29 cellular contexts compared by ENCODE assay signal in the genomic region with DNA sequence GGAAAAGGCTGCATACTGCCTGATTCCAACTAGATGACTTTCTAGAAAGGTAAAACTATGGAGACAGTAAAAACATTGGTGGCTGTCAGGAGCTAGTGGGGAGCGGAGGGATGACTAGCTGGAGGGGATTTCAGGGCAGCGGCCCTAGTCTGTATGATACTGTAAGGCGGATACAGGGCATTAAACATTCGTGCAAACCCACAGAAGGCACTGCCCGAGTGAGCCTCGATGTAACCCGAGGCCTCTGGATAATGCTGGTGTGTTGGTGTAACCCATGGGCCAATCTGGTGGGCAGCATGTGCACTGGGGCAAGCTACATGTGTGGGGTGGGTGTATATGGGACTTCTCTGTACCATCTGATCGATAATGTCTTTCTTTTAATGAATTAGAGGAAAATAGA. TPM values are rescaled to one million over a fixed set of nuclear protein-coding genes. Genes with fewer than 3 reads are reported as not detected.
"Had no signal": no experiment of that assay in that cellular context is flagged by ENCODE, and none has a peak within 500 bp of the region (broad histone marks: within the 10 kb centered on the region; RNA-seq: fewer than 3 reads in every experiment).

No MANE protein-coding gene starts in this region.

- H3K27me3 ChIP-seq: MG63 had no signal

- H3K36me3 ChIP-seq: brain microvascular endothelial cell, cardiac muscle cell, MG63, SJCRH30, WERI-Rb-1 had no signal

- H3K9me3 ChIP-seq: MG63, SJCRH30, SK-N-SH had no signal

- H3K4me3 ChIP-seq: cardiac muscle cell, MG63, SJCRH30 had no signal

- H3K4me2 ChIP-seq: SK-N-SH had no signal

- H3K9ac ChIP-seq: SK-N-SH had no signal

- H3K27ac ChIP-seq: brain microvascular endothelial cell, cardiac muscle cell, SJCRH30, WERI-Rb-1 had no signal

- H3K9me3 Mint-ChIP-seq: activated CD8-positive, alpha-beta T cell treated with anti-CD3 and anti-CD28 coated beads for 36 hours; activated naive CD8-positive, alpha-beta T cell treated with anti-CD3 and anti-CD28 coated beads for 36 hours had no signal

- H3K36me3 Mint-ChIP-seq: activated naive CD8-positive, alpha-beta T cell treated with anti-CD3 and anti-CD28 coated beads for 36 hours had no signal

- DNase-seq: activated CD4-positive, alpha-beta T cell treated with anti-CD3 and anti-CD28 coated beads for 36 hours; activated CD4-positive, alpha-beta T cell treated with anti-CD3 and anti-CD28 coated beads, Interleukin-2, amount 50 U/mL, for 1 hour; activated CD8-positive, alpha-beta memory T cell treated with anti-CD3 and anti-CD28 coated beads, Interleukin-2, amount 50 U/mL, for 4 hours; activated CD8-positive, alpha-beta T cell treated with anti-CD3 and anti-CD28 coated beads for 36 hours; activated effector memory CD4-positive, alpha-beta T cell treated with anti-CD3 and anti-CD28 coated beads, Interleukin-2, amount 50 U/mL, for 16 hours; activated naive CD4-positive, alpha-beta T cell treated with Interleukin-2 at 50 U/mL for 16 hours; activated naive CD8-positive, alpha-beta T cell treated with anti-CD3 and anti-CD28 coated beads for 36 hours; activated T-cell treated with anti-CD3 and anti-CD28 coated beads, Interleukin-2, amount 50 U/mL, for 1 hour; brain microvascular endothelial cell; MG63; MV-4-11; NCI-H1092 treated with DMSO at 0.1 percent for 48 hours; NCI-H1436; NCI-H1694 treated with DMSO at 0.1 percent for 48 hours; NCI-H2029 treated with DMSO at 0.1 percent for 48 hours; NCI-H345; NCI-H510A; NCI-H526 treated with DMSO at 0.1 percent for 48 hours; NCI-H82; OCI-M1; Right ventricle myocardium superior; RPMI8226; SJCRH30; SK-N-SH; T-helper 1 cell; WERI-Rb-1 had no signal

- ATAC-seq: activated CD4-positive, alpha-beta T cell treated with anti-CD3 and anti-CD28 coated beads for 36 hours; activated CD8-positive, alpha-beta T cell treated with anti-CD3 and anti-CD28 coated beads for 36 hours; Panc1 had no signal

- H3K4me3 Mint-ChIP-seq: activated CD4-positive, alpha-beta T cell treated with anti-CD3 and anti-CD28 coated beads for 36 hours; activated CD8-positive, alpha-beta T cell treated with anti-CD3 and anti-CD28 coated beads for 36 hours; activated naive CD8-positive, alpha-beta T cell treated with anti-CD3 and anti-CD28 coated beads for 36 hours had no signal

- H3K27ac Mint-ChIP-seq: activated CD4-positive, alpha-beta T cell treated with anti-CD3 and anti-CD28 coated beads for 36 hours; activated CD8-positive, alpha-beta T cell treated with anti-CD3 and anti-CD28 coated beads for 36 hours; activated naive CD8-positive, alpha-beta T cell treated with anti-CD3 and anti-CD28 coated beads for 36 hours had no signal

RNA-seq across cellular contexts. Expression of a gene that starts 4.3 kb away (rescaled TPM):
- total RNA-seq: activated CD4-positive, alpha-beta T cell treated with anti-CD3 and anti-CD28 coated beads for 36 hours; activated CD8-positive, alpha-beta T cell treated with anti-CD3 and anti-CD28 coated beads for 36 hours; activated naive CD8-positive, alpha-beta T cell treated with anti-CD3 and anti-CD28 coated beads for 36 hours; SJCRH30; T-helper 2 cell treated with Interferon-gamma antibody and Interleukin-4, amounts not matched to agents 100 ng/mL and 5 ng/mL, for 36 hours had no signal
